In genomic region chr14:99684356-99684952, GRCh38 we compare ENCODE assay signal across 8 cellular contexts. TPM values are rescaled to one million over a fixed set of nuclear protein-coding genes. Genes with fewer than 3 reads are reported as not detected.
DNase-seq lines count a peak whose midpoint lies in the region; ATAC-seq, FAIRE-seq and TF ChIP-seq lines count a peak whose summit lies in the region.

No MANE protein-coding gene starts in this region.

- no peak overlapping the region for H4K91ac ChIP-seq in H1 (replicated peaks; ENCODE audit: insufficient read length, low read length)

- no peak overlapping the region for H2AK5ac ChIP-seq in H1 (ENCODE audit: low read depth, low read length)

- no peak overlapping the region for H2BK15ac ChIP-seq in H1 (ENCODE audit: low read length)

- no peak overlapping the region for H2BK12ac ChIP-seq in H1 (ENCODE audit: low read depth, low read length)

- 0 out of 2 replicates have a peak overlapping the region, but pooled peaks have one; percentile 72 for H2BK20ac ChIP-seq in H1 (ENCODE audit: low read length)

- no peak for TF ChIP-seq RAD21 in H1 (IDR thresholded peaks at IDR 0.05 in 1 of 2, conservative IDR thresholded peaks at IDR 0.05 in 1 of 2; ENCODE audit: low read depth in 2 of 2, low read length in 2 of 2)

- no peak overlapping the region for H2BK5ac ChIP-seq in H1 (ENCODE audit: low read depth, low read length)

- H3K14ac ChIP-seq in H1 (ENCODE audit: insufficient read length), result no peak overlapping the region

- WGBS in H1 (ENCODE audit: extremely low coverage in 1 of 2, insufficient coverage in 1 of 2, insufficient read length in 1 of 2, insufficient replicate concordance in 2 of 2, low coverage in 1 of 2, low lambda C conversion rate in 2 of 2, missing lambda C conversion rate in 1 of 2), 2 experiments, result 8% methylated on average over 36 of the region's 51 CpGs; no CpG with 5 or more reads in 1 of the 2 experiments
- WGBS in psoas muscle, 3 donors, result 5 to 10% (median 6%) methylated on average over 26 to 51 of the region's 51 CpGs

- H4K20me1 ChIP-seq in BLaER1 treated with 17β-estradiol and CSF1 and Interleukin-3, amounts not matched to agents 10 nM and 100 nM, result no peaks in the 10 kb centered on the region
- H4K20me1 ChIP-seq in H1 (replicated peaks in 1 of 2; ENCODE audit: control insufficient read depth in 1 of 2, insufficient read depth in 2 of 2, low read length in 2 of 2), result no peaks in the 10 kb centered on the region

- peaks cover 0 to 2% (median 0%) of the 10 kb centered on the region in 11 experiments; a peak in 3 of 22 replicates for H3K9me3 ChIP-seq in BLaER1 treated with 17β-estradiol and CSF1 and Interleukin-3, amounts not matched to agents 10 nM and 100 nM (replicated peaks in 1 of 11)
- no peaks in the 10 kb centered on the region for H3K9me3 ChIP-seq in HUES48 (ENCODE audit: control insufficient read depth, insufficient read depth, low read length)
- H3K9me3 ChIP-seq in H1 (ENCODE audit: insufficient read depth in 2 of 2, low read depth in 1 of 2, low read length in 1 of 2), result no peaks in the 10 kb centered on the region
- H3K9me3 ChIP-seq in psoas muscle, result no peaks in the 10 kb centered on the region

- peaks cover 30 to 69% (median 59%) of the 10 kb centered on the region in 10 experiments for H3K4me1 ChIP-seq in BLaER1 treated with 17β-estradiol and CSF1 and Interleukin-3, amounts not matched to agents 10 nM and 100 nM
- H3K4me1 ChIP-seq in HUES48 (ENCODE audit: control insufficient read depth, insufficient read depth, low read length), result peaks cover 9% of the 10 kb centered on the region; the same call in 1 of the 2 replicates
- peaks cover 0 to 10% (median 9%) of the 10 kb centered on the region in 4 experiments; a peak in 6 of 7 replicates for H3K4me1 ChIP-seq in H1 (replicated peaks in 1 of 4; ENCODE audit: control insufficient read depth in 3 of 4, insufficient read depth in 4 of 4, low read length in 3 of 4)
- H3K4me1 ChIP-seq in psoas muscle, result no peaks in the 10 kb centered on the region

- POLR2A ChIA-PET in H1 (lab: Charles Lee; ENCODE audit: partially characterized antibody), result interaction anchor here (0.6 to 1.1 kb wide), 4 partner anchors 10 to 24 kb away, joined by 3 to 4 read pairs (median 3); no protein-coding TSS in a partner anchor

- peak overlapping the region; percentile 73 to 96 (median 91) for H3K4me2 ChIP-seq in BLaER1 treated with 17β-estradiol and CSF1 and Interleukin-3, amounts not matched to agents 10 nM and 100 nM
- H3K4me2 ChIP-seq in H1 (ENCODE audit: insufficient read depth in 1 of 2, low read depth in 2 of 2, low read length in 2 of 2), result peak overlapping the region; percentile 87 to 97

- ATAC-seq in GM19397 (IDR thresholded peaks at IDR 0.05; ENCODE audit: unreplicated experiment) (peak; percentile 27), psoas muscle (no peak), GM21576 (IDR thresholded peaks at IDR 0.05; ENCODE audit: unreplicated experiment) (no peak)

- H3K23ac ChIP-seq in H1 (ENCODE audit: insufficient read length), result no peak overlapping the region

- peak overlapping the region; percentile 68 to 83 (median 75) for H3K9ac ChIP-seq in BLaER1 treated with 17β-estradiol and CSF1 and Interleukin-3, amounts not matched to agents 10 nM and 100 nM
- H3K9ac ChIP-seq in HUES48 (ENCODE audit: low read depth, low read length), result no peak overlapping the region
- peak overlapping the region in 2 of 4 experiments; percentile 11 to 64; a peak in 1 of 7 replicates for H3K9ac ChIP-seq in H1 (replicated peaks in 1 of 4; ENCODE audit: extremely low read depth in 1 of 4, low read depth in 3 of 4, low read length in 3 of 4)

- H3K4ac ChIP-seq in H1 (replicated peaks; ENCODE audit: insufficient read length, low read depth, low read length), result no peak overlapping the region

- H2BK120ac ChIP-seq in H1 (replicated peaks; ENCODE audit: low read depth, low read length), result no peak overlapping the region

- H3K27me3 ChIP-seq in BLaER1 treated with 17β-estradiol and CSF1 and Interleukin-3, amounts not matched to agents 10 nM and 100 nM, result peaks cover 0 to 8% (median 0%) of the 10 kb centered on the region in 11 experiments; a peak in 2 of 22 replicates
- no peaks in the 10 kb centered on the region; the same call in 1 of the 2 replicates for H3K27me3 ChIP-seq in HUES48 (ENCODE audit: control insufficient read depth, insufficient read depth, low read length)
- no peaks in the 10 kb centered on the region for H3K27me3 ChIP-seq in H1 (replicated peaks in 1 of 4; ENCODE audit: control insufficient read depth in 3 of 4, extremely low read depth in 1 of 4, insufficient read depth in 3 of 4, low read length in 3 of 4)
- H3K27me3 ChIP-seq in psoas muscle (ENCODE audit: insufficient read depth in 3 of 3, low read length in 2 of 3), result no peaks in the 10 kb centered on the region

- no peak overlapping the region for H4K8ac ChIP-seq in H1 (ENCODE audit: extremely low read depth, insufficient read depth, low read length)

- H3K79me1 ChIP-seq in H1 (ENCODE audit: low read depth, low read length), result no peaks in the 10 kb centered on the region

- DNase-seq in H1 (ENCODE audit: low read depth in 1 of 2, low spot score in 2 of 2) (no peak), psoas muscle (no peak), NCI-H446 (lab: John Stamatoyannopoulos, UW) (no peak), SK-N-DZ (ENCODE audit: low spot score) (no peak)

- H3K4me3 ChIP-seq in BLaER1 treated with 17β-estradiol and CSF1 and Interleukin-3, amounts not matched to agents 10 nM and 100 nM, result peak overlapping the region; percentile 61 to 78 (median 67)
- peak overlapping the region; percentile 73; the same call in 1 of the 2 replicates for H3K4me3 ChIP-seq in HUES48 (ENCODE audit: low read depth, low read length)
- peak overlapping the region; percentile 46 to 79 (median 54) for H3K4me3 ChIP-seq in H1 (ENCODE audit: extremely low read depth in 1 of 4, insufficient read depth in 2 of 4, low read depth in 3 of 4, low read length in 4 of 4)
- H3K4me3 ChIP-seq in psoas muscle, result peak overlapping the region; percentile 84

- H3K79me2 ChIP-seq in H1 (ENCODE audit: control insufficient read depth in 1 of 2, insufficient read depth in 2 of 2, low read length in 2 of 2), result no peaks in the 10 kb centered on the region

- H3K56ac ChIP-seq in H1 (replicated peaks; ENCODE audit: insufficient read length, low read depth, low read length), result no peak overlapping the region

- TF ChIP-seq EP300 in H1 (IDR thresholded peaks at IDR 0.05; ENCODE audit: borderline replicate concordance in 1 of 2, low read depth in 2 of 2, low read length in 2 of 2), result no peak

- CTCF ChIA-PET in H1 (lab: Charles Lee; ENCODE audit: partially characterized antibody), result interaction anchor here (0.6 to 1.8 kb wide), 9 partner anchors 11 to 425 kb away, joined by 3 to 6 read pairs (median 3); no protein-coding TSS in a partner anchor

- peak overlapping the region in 9 of 11 experiments; percentile 44 to 78 (median 67); a peak in 15 of 22 replicates for H3K27ac ChIP-seq in BLaER1 treated with 17β-estradiol and CSF1 and Interleukin-3, amounts not matched to agents 10 nM and 100 nM
- peak overlapping the region; percentile 69 for H3K27ac ChIP-seq in HUES48 (ENCODE audit: low read depth, low read length)
- no peak overlapping the region for H3K27ac ChIP-seq in H1 (ENCODE audit: low read depth, low read length)
- H3K27ac ChIP-seq in psoas muscle, result peak overlapping the region; percentile 71

- no peak for TF ChIP-seq POLR2A in H1 (IDR thresholded peaks at IDR 0.05; ENCODE audit: control extremely low read depth in 1 of 2, low read depth in 2 of 2, low read length in 2 of 2)

- intact Hi-C loops in psoas muscle (cut with DNase I), result loop anchor here in 1 of 2 donors (5.0 kb wide), 1 partner anchor 203 kb away; no protein-coding TSS in a partner anchor

- no peak for TF ChIP-seq CTCF in H1 (IDR thresholded peaks at IDR 0.05; ENCODE audit: control extremely low read depth in 1 of 3, insufficient read depth in 1 of 3, low read depth in 1 of 3, low read length in 3 of 3)
- no peak for TF ChIP-seq CTCF in psoas muscle (IDR thresholded peaks at IDR 0.05)

- no peak for FAIRE-seq in H1 (lab: Jason Lieb, UNC)

- H3K23me2 ChIP-seq in H1 (ENCODE audit: low read depth, low read length), result peaks cover 9% of the 10 kb centered on the region

- no peak overlapping the region; the same call in 1 of the 2 replicates for H3K18ac ChIP-seq in H1 (ENCODE audit: extremely low read depth, low read length)

- H3K36me3 ChIP-seq in BLaER1 treated with 17β-estradiol and CSF1 and Interleukin-3, amounts not matched to agents 10 nM and 100 nM, result no peaks in the 10 kb centered on the region
- H3K36me3 ChIP-seq in HUES48 (ENCODE audit: control insufficient read depth, insufficient read depth, low read length) (no peaks in the 10 kb centered on the region), H1 (ENCODE audit: control insufficient read depth in 2 of 4, insufficient read depth in 4 of 4, low read length in 3 of 4) (no peaks in the 10 kb centered on the region), psoas muscle (ENCODE audit: insufficient read depth in 1 of 2, low read depth in 1 of 2) (no peaks in the 10 kb centered on the region)

- H2AFZ ChIP-seq in H1 (ENCODE audit: low read length), result no peak overlapping the region

- no peak overlapping the region for H4K5ac ChIP-seq in H1 (ENCODE audit: insufficient read length, low read depth, low read length)

RNA-seq across cellular contexts. Expression of gene CYP46A1, which starts 0.4 kb away (rescaled TPM):
- total RNA-seq in H1 (2021; fragmentation: NEBNext Ultra II Directional; extraction: Animal tissue kit (Norgen Biotek cat#: 25700)), result 0.71 and 1.3 TPM in 2 replicates
- polyA plus RNA-seq in H1 (2011; rRNA removed) (0.41 and 0.89 TPM in 2 replicates), psoas muscle (under 1 TPM; 0.09 to 0.35 (median 0.26) TPM)
- 0.88 TPM for polyA plus RNA-seq in H1 (2011; cell fraction: cytosol; rRNA removed)
- 4.4 TPM for polyA plus RNA-seq in H1 (2011; cell fraction: nucleus; rRNA removed)
- 0.60 to 1.6 TPM (median 0.87 TPM) in 4 replicates for polyA plus RNA-seq in H1 (2012, experiment 1 of 2)
- polyA plus RNA-seq in H1 (2012, experiment 2 of 2), result 0.45 TPM
- polyA plus RNA-seq in H1 (2013, experiment 1 of 2), result 0.63 TPM
- 0.57 TPM for polyA plus RNA-seq in H1 (2013, experiment 2 of 2)
- 0.63 and 0.91 TPM in 2 replicates for polyA minus RNA-seq in H1 (2011; rRNA and poly(A)+ RNA removed)
- polyA minus RNA-seq in H1 (2011; cell fraction: cytosol; rRNA and poly(A)+ RNA removed), result not detected
- 1.9 TPM for polyA minus RNA-seq in H1 (2011; cell fraction: nucleus; rRNA and poly(A)+ RNA removed)
- 1 to 10 TPM in 1 of 4 donors, under 1 TPM in 3; 0.50 to 1.5 (median 0.83) TPM for total RNA-seq in psoas muscle
- 0.06 TPM in 1 of 2 replicates, not detected in the other for polyA plus RNA-seq in SK-N-DZ (2014; cell fraction: cytosol; rRNA removed)
- 0.05 TPM in 1 of 2 replicates, not detected in the other for polyA plus RNA-seq in SK-N-DZ (2014; cell fraction: nucleus; rRNA removed)

RNA-seq across cellular contexts. Expression of gene HHIPL1, which starts 39.5 kb away (rescaled TPM):
- 2.6 and 3.1 TPM in 2 replicates for total RNA-seq in H1 (2021; fragmentation: NEBNext Ultra II Directional; extraction: Animal tissue kit (Norgen Biotek cat#: 25700))
- polyA plus RNA-seq in H1 (2011; rRNA removed) (1.5 and 2.1 TPM in 2 replicates), psoas muscle (under 1 TPM; 0.12 to 0.18 (median 0.17) TPM)
- 1.4 TPM for polyA plus RNA-seq in H1 (2011; cell fraction: cytosol; rRNA removed)
- polyA plus RNA-seq in H1 (2011; cell fraction: nucleus; rRNA removed), result 3.1 TPM
- 1.0 to 2.0 TPM (median 1.8 TPM) in 4 replicates for polyA plus RNA-seq in H1 (2012, experiment 1 of 2)
- 1.2 TPM for polyA plus RNA-seq in H1 (2012, experiment 2 of 2)
- polyA plus RNA-seq in H1 (2013, experiment 1 of 2), result 1.2 TPM
- 1.6 TPM for polyA plus RNA-seq in H1 (2013, experiment 2 of 2)
- 1.4 and 1.5 TPM in 2 replicates for polyA minus RNA-seq in H1 (2011; rRNA and poly(A)+ RNA removed)
- 1.7 TPM for polyA minus RNA-seq in H1 (2011; cell fraction: cytosol; rRNA and poly(A)+ RNA removed)
- 3.8 TPM for polyA minus RNA-seq in H1 (2011; cell fraction: nucleus; rRNA and poly(A)+ RNA removed)
- total RNA-seq in psoas muscle, result under 1 TPM; 0.32 to 0.86 (median 0.62) TPM
- polyA plus RNA-seq in SK-N-DZ (2014; cell fraction: cytosol; rRNA removed), result not detected in 2 replicates
- not detected in 2 replicates for polyA plus RNA-seq in SK-N-DZ (2014; cell fraction: nucleus; rRNA removed)
